Comparison of ENCODE assay signal across 19 cellular contexts in the genomic region with DNA sequence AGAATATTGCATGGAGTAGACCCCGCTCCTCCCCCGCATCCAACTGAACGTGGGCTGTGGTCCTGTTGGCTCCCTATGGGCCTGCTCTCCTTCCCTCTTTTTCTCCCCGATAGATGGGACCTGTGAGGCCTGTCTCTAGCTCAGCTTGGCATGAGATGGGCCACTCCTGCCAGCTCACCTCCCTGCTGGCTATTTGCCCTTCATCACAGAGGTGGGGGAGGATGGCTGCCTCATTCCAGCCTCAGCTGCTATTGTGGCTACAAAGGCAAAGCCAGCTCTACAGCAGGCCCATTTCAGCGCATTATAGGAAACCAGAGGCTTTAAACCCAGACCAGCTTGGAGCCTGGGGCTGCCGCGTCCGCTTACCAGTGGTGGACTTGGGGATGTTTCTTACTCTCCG.
"Had no signal": no experiment of that assay in that cellular context is flagged by ENCODE, and none has a peak within 500 bp of the region (broad histone marks: within the 10 kb centered on the region; RNA-seq: fewer than 3 reads in every experiment).

No MANE protein-coding gene starts in this region.

- H3K9ac ChIP-seq: parathyroid adenoma had no signal

- H3K36me3 ChIP-seq: neutrophil, upper lobe of left lung had no signal

- H3K27me3 ChIP-seq: foreskin keratinocyte, neutrophil, upper lobe of left lung had no signal

- H3K27ac ChIP-seq: foreskin keratinocyte, neutrophil, parathyroid adenoma, skin epidermis, upper lobe of left lung, VCaP had no signal

- H3K4me3 ChIP-seq: lung, skin epidermis, upper lobe of left lung had no signal

- DNase-seq: activated CD4-positive, alpha-beta T cell treated with anti-CD3 and anti-CD28 coated beads, Interleukin-2, amount 50 U/mL, for 48 hours; activated naive CD4-positive, alpha-beta T cell treated with anti-CD3 and anti-CD28 coated beads, Interleukin-2, amount 10 ng/mL, durations not matched to agents 7 days and 5 days; cortex of kidney; effector CD4-positive, alpha-beta T cell; foreskin keratinocyte; glutamatergic neuron; naive thymus-derived CD8-positive, alpha-beta T cell; stimulated activated CD4-positive, alpha-beta T cell treated with anti-CD3 and anti-CD28 coated beads, Interleukin-4, amount 100 ng/mL, for 24 hours; stimulated activated CD8-positive, alpha-beta memory T cell treated with anti-CD3 and anti-CD28 coated beads, Interleukin-4, amount 100 ng/mL, for 48 hours; stimulated activated naive CD8-positive, alpha-beta T cell treated with anti-CD3 and anti-CD28 coated beads, Interleukin-15, Interleukin-2, amounts not matched to agents 100 U/mL and 50 U/mL, for 24 hours; T-cell; T1000; upper lobe of left lung had no signal

- H3K4me1 Mint-ChIP-seq: activated naive CD4-positive, alpha-beta T cell treated with anti-CD3 and anti-CD28 coated beads, Interleukin-2, amount 10 ng/mL, durations not matched to agents 7 days and 5 days; naive thymus-derived CD8-positive, alpha-beta T cell; T-cell had no signal

- H3K79me2 ChIP-seq: parathyroid adenoma had no signal

- H3K9me3 ChIP-seq: neutrophil, upper lobe of left lung had no signal

- H2AFZ ChIP-seq: parathyroid adenoma had no signal

- H3K27ac Mint-ChIP-seq: activated naive CD4-positive, alpha-beta T cell treated with anti-CD3 and anti-CD28 coated beads, Interleukin-2, amount 10 ng/mL, durations not matched to agents 7 days and 5 days; activated T-helper 2 cell treated with anti-CD3 and anti-CD28 coated beads, Interferon-gamma antibody, Interleukin-2, Interleukin-4, amounts not matched to agents 10 μg/mL and 5 μg/mL and 100 μg/mL, durations not matched to agents 14 hours and 24 hours and 36 hours; naive thymus-derived CD8-positive, alpha-beta T cell; T-cell had no signal

- H3K4me1 ChIP-seq: parathyroid adenoma, upper lobe of left lung had no signal

- H3K9me3 Mint-ChIP-seq: activated naive CD4-positive, alpha-beta T cell treated with anti-CD3 and anti-CD28 coated beads, Interleukin-2, amount 10 ng/mL, durations not matched to agents 7 days and 5 days; activated T-helper 2 cell treated with anti-CD3 and anti-CD28 coated beads, Interferon-gamma antibody, Interleukin-2, Interleukin-4, amounts not matched to agents 10 μg/mL and 5 μg/mL and 100 μg/mL, durations not matched to agents 14 hours and 24 hours and 36 hours; naive thymus-derived CD8-positive, alpha-beta T cell; T-cell had no signal

- H3K36me3 Mint-ChIP-seq: activated naive CD4-positive, alpha-beta T cell treated with anti-CD3 and anti-CD28 coated beads, Interleukin-2, amount 10 ng/mL, durations not matched to agents 7 days and 5 days; naive thymus-derived CD8-positive, alpha-beta T cell; T-cell had no signal

- H3K4me3 Mint-ChIP-seq: activated naive CD4-positive, alpha-beta T cell treated with anti-CD3 and anti-CD28 coated beads, Interleukin-2, amount 10 ng/mL, durations not matched to agents 7 days and 5 days; naive thymus-derived CD8-positive, alpha-beta T cell; T-cell had no signal

- ATAC-seq: naive thymus-derived CD8-positive, alpha-beta T cell; stimulated activated naive CD8-positive, alpha-beta T cell treated with anti-CD3 and anti-CD28 coated beads, Interleukin-15, Interleukin-2, amounts not matched to agents 100 U/mL and 50 U/mL, for 24 hours; T-cell had no signal
